ENCODE assay signal across 30 cellular contexts in the genomic region with DNA sequence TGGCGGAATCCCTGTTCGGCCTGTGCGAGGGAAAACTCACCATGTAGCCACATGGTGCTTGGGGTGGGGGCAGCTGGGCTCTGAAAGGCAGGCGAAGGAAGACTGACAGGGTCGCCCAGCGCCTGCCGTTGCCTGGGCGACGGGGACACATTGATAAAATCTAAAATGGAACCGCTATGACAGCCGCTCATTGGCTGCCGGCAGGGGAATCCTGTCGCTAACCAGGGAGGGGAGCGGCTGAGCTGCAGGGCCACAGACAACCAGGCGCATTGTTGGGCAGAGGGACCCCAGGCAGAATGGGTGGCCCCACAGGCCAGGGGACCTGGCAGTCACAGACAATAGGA. TPM values are rescaled to one million over a fixed set of nuclear protein-coding genes. Genes with fewer than 3 reads are reported as not detected.
DNase-seq lines count a peak whose midpoint lies in the region; ATAC-seq and TF ChIP-seq lines count a peak whose summit lies in the region.
"Had no signal": no experiment of that assay in that cellular context is flagged by ENCODE, and none has a peak within 500 bp of the region (broad histone marks: within the 10 kb centered on the region; RNA-seq: fewer than 3 reads in every experiment).

No MANE protein-coding gene starts in this region.

- H3K9ac ChIP-seq in DND-41 (ENCODE audit: low read depth, low read length) = no peak overlapping the region
- H3K9ac ChIP-seq: parathyroid adenoma had no signal

- no peaks in the 10 kb centered on the region for H3K27me3 ChIP-seq in DND-41 (ENCODE audit: insufficient read depth, low read length, poor library complexity)
- H3K27me3 ChIP-seq in ectodermal cell (ENCODE audit: control insufficient read depth, insufficient read depth, low read length, poor library complexity, severe bottlenecking) = no peaks in the 10 kb centered on the region
- H3K27me3 ChIP-seq: heart left ventricle, sigmoid colon, transverse colon had no signal

- ATAC-seq in DND-41 (ENCODE audit: insufficient read depth, low read depth) (no peak), HG02840 (IDR thresholded peaks at IDR 0.05; ENCODE audit: low FRiP score, unreplicated experiment) (no peak)
- ATAC-seq: activated CD8-positive, alpha-beta memory T cell treated with anti-CD3 and anti-CD28 coated beads, Interleukin-2, amount 10 ng/mL, durations not matched to agents 7 days and 5 days; heart left ventricle; left cardiac atrium; naive thymus-derived CD4-positive, alpha-beta T cell had no signal

- in situ Hi-C loops in KBM-7 (cut with MboI; ENCODE audit: low pct_unique_long_range_greater_than_20kb, low sequenced_read_pairs) = no loop called here

- no peaks in the 10 kb centered on the region for H3K27me3 Mint-ChIP-seq in neural crest cell (ENCODE audit: low read depth)
- H3K27me3 Mint-ChIP-seq: activated CD8-positive, alpha-beta memory T cell treated with anti-CD3 and anti-CD28 coated beads, Interleukin-2, amount 10 ng/mL, durations not matched to agents 7 days and 5 days; CD4-positive, alpha-beta memory T cell had no signal

- no peaks in the 10 kb centered on the region for H3K36me3 Mint-ChIP-seq in neural crest cell (ENCODE audit: low read depth)
- H3K36me3 Mint-ChIP-seq: activated CD8-positive, alpha-beta memory T cell treated with anti-CD3 and anti-CD28 coated beads, Interleukin-2, amount 10 ng/mL, durations not matched to agents 7 days and 5 days; activated naive CD4-positive, alpha-beta T cell treated with anti-CD3 and anti-CD28 coated beads, Interleukin-2, amount 10 ng/mL, durations not matched to agents 7 days and 5 days; CD4-positive, alpha-beta memory T cell; mesothelial cell of epicardium; naive thymus-derived CD4-positive, alpha-beta T cell had no signal

- no peaks in the 10 kb centered on the region for H3K9me3 ChIP-seq in DND-41 (ENCODE audit: insufficient read depth, low read length, severe bottlenecking)
- H3K9me3 ChIP-seq in ectodermal cell (ENCODE audit: control insufficient read depth, low read length) = no peaks in the 10 kb centered on the region
- H3K9me3 ChIP-seq: heart left ventricle, sigmoid colon, SJSA1, stomach, transverse colon had no signal

- H3K36me3 ChIP-seq in DND-41 (ENCODE audit: insufficient read depth, low read length) = no peaks in the 10 kb centered on the region
- H3K36me3 ChIP-seq in ectodermal cell (ENCODE audit: control insufficient read depth, insufficient read depth, low read length) = no peaks in the 10 kb centered on the region
- H3K36me3 ChIP-seq: heart left ventricle, sigmoid colon, SJSA1, stomach, transverse colon had no signal

- peak overlapping the region; percentile 82 for H3K4me3 Mint-ChIP-seq in neural crest cell
- H3K4me3 Mint-ChIP-seq: activated CD8-positive, alpha-beta memory T cell treated with anti-CD3 and anti-CD28 coated beads, Interleukin-2, amount 10 ng/mL, durations not matched to agents 7 days and 5 days; activated naive CD4-positive, alpha-beta T cell treated with anti-CD3 and anti-CD28 coated beads, Interleukin-2, amount 10 ng/mL, durations not matched to agents 7 days and 5 days; CD4-positive, alpha-beta memory T cell; HFFc6; mesothelial cell of epicardium; naive thymus-derived CD4-positive, alpha-beta T cell had no signal

- peak; percentile 56 for DNase-seq in DND-41
- DNase-seq in KBM-7 = peak; percentile 17
- DNase-seq in neural crest cell (ENCODE audit: low read depth, low spot score) = peak; percentile 58
- no peak for DNase-seq in mesenteric fat pad (ENCODE audit: low spot score)
- no peak for DNase-seq in EL
- DNase-seq: activated CD4-positive, alpha-beta T cell treated with anti-CD3 and anti-CD28 coated beads for 4 hours; activated CD8-positive, alpha-beta memory T cell treated with anti-CD3 and anti-CD28 coated beads, Interleukin-2, amount 10 ng/mL, durations not matched to agents 7 days and 5 days; activated naive CD4-positive, alpha-beta T cell treated with anti-CD3 and anti-CD28 coated beads, Interleukin-2, amount 10 ng/mL, durations not matched to agents 7 days and 5 days; amniotic stem cell; CD4-positive, alpha-beta memory T cell; DMS 273 treated with DMSO at 0.1 percent for 48 hours; heart left ventricle; HFFc6; IMR-90; left cardiac atrium; NCI-H1105 treated with DMSO at 0.1 percent for 48 hours; NCI-H510A treated with DMSO at 0.1 percent for 48 hours; NK-92 treated with Interleukin-12 subunit alpha and Interleukin-12 subunit beta, amount 100 ng/mL, for 24 hours; sigmoid colon; stimulated activated CD4-positive, alpha-beta T cell treated with anti-CD3 and anti-CD28 coated beads, Interleukin-15, amount 100 ng/mL, for 24 hours; stomach; T-helper 2 cell; transverse colon had no signal

- peaks cover 72% of the 10 kb centered on the region for H3K4me1 Mint-ChIP-seq in neural crest cell

- H3K4me3 ChIP-seq in DND-41 (ENCODE audit: low read depth in 1 of 2, low read length in 2 of 2) (no peak overlapping the region), ectodermal cell (ENCODE audit: insufficient read depth, low read depth, low read length) (no peak overlapping the region)
- H3K4me3 ChIP-seq: heart left ventricle, sigmoid colon, SJSA1, stomach, transverse colon had no signal

- peak overlapping the region; percentile 96 for H3K27ac Mint-ChIP-seq in neural crest cell (ENCODE audit: unreplicated experiment)
- H3K27ac Mint-ChIP-seq: activated CD8-positive, alpha-beta memory T cell treated with anti-CD3 and anti-CD28 coated beads, Interleukin-2, amount 10 ng/mL, durations not matched to agents 7 days and 5 days; activated naive CD4-positive, alpha-beta T cell treated with anti-CD3 and anti-CD28 coated beads, Interleukin-2, amount 10 ng/mL, durations not matched to agents 7 days and 5 days; CD4-positive, alpha-beta memory T cell; HFFc6; mesothelial cell of epicardium; naive thymus-derived CD4-positive, alpha-beta T cell had no signal

- H3K4me1 ChIP-seq in DND-41 (ENCODE audit: insufficient read depth, low read length) = peaks cover 74% of the 10 kb centered on the region
- peaks cover 71% of the 10 kb centered on the region for H3K4me1 ChIP-seq in ectodermal cell (ENCODE audit: control insufficient read depth, insufficient read depth, low read length)
- H3K4me1 ChIP-seq: parathyroid adenoma, sigmoid colon, SJSA1, transverse colon had no signal

- H3K4me2 ChIP-seq in DND-41 (ENCODE audit: insufficient read depth, low read length) = no peak overlapping the region

- H3K27ac ChIP-seq in DND-41 (ENCODE audit: low read length) (peak overlapping the region; percentile 81; the same call in 1 of the 2 replicates), ectodermal cell (ENCODE audit: insufficient read depth, low read depth, low read length, poor library complexity, severe bottlenecking) (peak overlapping the region; percentile 65)
- H3K27ac ChIP-seq: epithelial cell of prostate, heart left ventricle, parathyroid adenoma, sigmoid colon, SJSA1, stomach, transverse colon had no signal

- H3K9me3 Mint-ChIP-seq in neural crest cell = no peaks in the 10 kb centered on the region
- H3K9me3 Mint-ChIP-seq: activated naive CD4-positive, alpha-beta T cell treated with anti-CD3 and anti-CD28 coated beads, Interleukin-2, amount 10 ng/mL, durations not matched to agents 7 days and 5 days; CD4-positive, alpha-beta memory T cell; HFFc6; mesothelial cell of epicardium; naive thymus-derived CD4-positive, alpha-beta T cell had no signal

- no peak for TF ChIP-seq CTCF in DND-41 (IDR thresholded peaks at IDR 0.05; ENCODE audit: borderline replicate concordance, extremely low read depth, low read length, poor library complexity, severe bottlenecking)
- TF ChIP-seq CTCF in neural crest cell (conservative IDR thresholded peaks at IDR 0.05) = no peak

- H2AFZ ChIP-seq in DND-41 (ENCODE audit: low read depth, low read length) = no peak overlapping the region
- H2AFZ ChIP-seq: parathyroid adenoma had no signal

- H3K79me2 ChIP-seq in DND-41 (ENCODE audit: insufficient read depth, low read length) = no peaks in the 10 kb centered on the region
- H3K79me2 ChIP-seq: parathyroid adenoma had no signal

- WGBS in ectodermal cell, 2 experiments = 70 to 74% methylated on average over 15 of the region's 15 CpGs

- no peaks in the 10 kb centered on the region for H4K20me1 ChIP-seq in DND-41 (ENCODE audit: insufficient read depth, low read length)

RNA-seq across cellular contexts. Expression of a gene that starts 30.3 kb away (rescaled TPM):
- 29.6 TPM for polyA plus RNA-seq in ectodermal cell (2013, experiment 1 of 4)
- 32.4 TPM for polyA plus RNA-seq in ectodermal cell (2013, experiment 2 of 4)
- 26.7 TPM for polyA plus RNA-seq in ectodermal cell (2013, experiment 3 of 4)
- 31.2 TPM for polyA plus RNA-seq in ectodermal cell (2013, experiment 4 of 4)
- total RNA-seq in neural crest cell = 31.3 and 32.1 TPM in 2 replicates
- 70.1 TPM for total RNA-seq in mesenteric fat pad

Comparison
In these comparisons a context has a peak if more than half of its experiments do, and no peak if none do; other contexts are left out.
1. DNase-seq: peak in DND-41 (single experiment), KBM-7 (single experiment) and neural crest cell (single experiment); none in mesenteric fat pad (single experiment) and EL (single experiment).